Comparison of ENCODE assay signal across 1 cellular context in genomic region chr20:45880988-45881788, GRCh38.
TF ChIP-seq lines count a peak whose summit lies in the region.

ZSWIM1 (plus strand) TSS chr20:45881227; CDS start chr20:45882593, 1,366 bp downstream.

TF ChIP-seq in HepG2, 621 proteins besides CTCF, POLR2A, EP300 and RAD21 (continued from another document and continues in another):
- TF ChIP-seq ZBTB10 (CRISPR knock-in tag; IDR thresholded peaks at IDR 0.05; ENCODE audit: borderline replicate concordance) (no peak; the same call in 1 of the 2 replicates), CEBPZ (IDR thresholded peaks at IDR 0.05; ENCODE audit: low read length) (no peak; the same call in 1 of the 2 replicates), KAT2B (IDR thresholded peaks at IDR 0.05; ENCODE audit: borderline replicate concordance, low read depth, low read length) (no peak), DNMT1 (CRISPR knock-in tag; IDR thresholded peaks at IDR 0.05) (no peak), ZNF678 (CRISPR knock-in tag; IDR thresholded peaks at IDR 0.05) (peak; percentile 86), ZFP82 (CRISPR knock-in tag; IDR thresholded peaks at IDR 0.05; ENCODE audit: borderline replicate concordance) (no peak), ZSCAN25 (CRISPR knock-in tag; IDR thresholded peaks at IDR 0.05) (peak; percentile 86; the same call in 1 of the 2 replicates), ZNF720 (CRISPR knock-in tag; IDR thresholded peaks at IDR 0.05) (0 out of 2 replicates have a peak, but pooled peaks have one; percentile 44), SNAPC2 (CRISPR knock-in tag; IDR thresholded peaks at IDR 0.05) (peak; percentile 81), STAT5B (CRISPR knock-in tag; IDR thresholded peaks at IDR 0.05) (0 out of 2 replicates have a peak, but pooled peaks have one; percentile 37), TFDP2 (CRISPR knock-in tag; IDR thresholded peaks at IDR 0.05) (peak; percentile 75; the same call in 1 of the 2 replicates), ZNF788 (CRISPR knock-in tag; IDR thresholded peaks at IDR 0.05; ENCODE audit: borderline replicate concordance) (peak; percentile 53; the same call in 1 of the 2 replicates), SMAD3 (CRISPR knock-in tag; IDR thresholded peaks at IDR 0.05) (peak; percentile 77), ZFP37 (CRISPR knock-in tag; IDR thresholded peaks at IDR 0.05; ENCODE audit: borderline replicate concordance) (0 out of 2 replicates have a peak, but pooled peaks have one; percentile 56), HBP1 (CRISPR knock-in tag; IDR thresholded peaks at IDR 0.05; ENCODE audit: low read depth) (peak; percentile 98), SIN3B (IDR thresholded peaks at IDR 0.05; ENCODE audit: low read length) (peak; percentile 84), TIGD3 (CRISPR knock-in tag; IDR thresholded peaks at IDR 0.05; ENCODE audit: borderline replicate concordance) (no peak), ZNF3 (CRISPR knock-in tag; IDR thresholded peaks at IDR 0.05) (peak; percentile 52; the same call in 1 of the 2 replicates), ZBTB20 (CRISPR knock-in tag; IDR thresholded peaks at IDR 0.05; ENCODE audit: borderline replicate concordance, low read depth) (peak; percentile 28; the same call in 1 of the 2 replicates), ZBTB8A (CRISPR knock-in tag; IDR thresholded peaks at IDR 0.05; ENCODE audit: borderline replicate concordance, low read depth) (no peak), ZNF101 (CRISPR knock-in tag; IDR thresholded peaks at IDR 0.05; ENCODE audit: borderline replicate concordance, low read depth) (no peak), E2F1 (CRISPR knock-in tag; IDR thresholded peaks at IDR 0.05) (no peak), PAXIP1 (CRISPR knock-in tag; conservative IDR thresholded peaks at IDR 0.05) (peak; percentile 56), ELF4 (CRISPR knock-in tag; IDR thresholded peaks at IDR 0.05; ENCODE audit: borderline replicate concordance) (no peak), ZNF550 (CRISPR knock-in tag; IDR thresholded peaks at IDR 0.05; ENCODE audit: borderline replicate concordance) (no peak), MTA1 (CRISPR knock-in tag; IDR thresholded peaks at IDR 0.05; ENCODE audit: borderline replicate concordance) (peak; percentile 66; the same call in 1 of the 2 replicates), ZNF276 (CRISPR knock-in tag; IDR thresholded peaks at IDR 0.05; ENCODE audit: low read depth) (peak; percentile 85; the same call in 1 of the 2 replicates), BCL6 (CRISPR knock-in tag; IDR thresholded peaks at IDR 0.05) (peak; percentile 15; the same call in 1 of the 2 replicates), ZNF263 (CRISPR knock-in tag; IDR thresholded peaks at IDR 0.05) (peak; percentile 64; the same call in 1 of the 2 replicates), KDM4B (CRISPR knock-in tag; IDR thresholded peaks at IDR 0.05) (peak; percentile 78; the same call in 1 of the 2 replicates), GLI4 (CRISPR knock-in tag; IDR thresholded peaks at IDR 0.05; ENCODE audit: borderline replicate concordance) (peak; percentile 91), REST (IDR thresholded peaks at IDR 0.05; ENCODE audit: borderline replicate concordance in 1 of 2, low read depth in 1 of 2, low read length in 2 of 2) (peak in 1 of 2 experiments; percentile 84; a peak in 2 of 4 replicates), MAZ (IDR thresholded peaks at IDR 0.05; ENCODE audit: borderline replicate concordance, low read depth, low read length) (no peak), MAZ (CRISPR knock-in tag; IDR thresholded peaks at IDR 0.05; ENCODE audit: low read depth) (peak; percentile 59; the same call in 1 of the 2 replicates), ZNF501 (CRISPR knock-in tag; IDR thresholded peaks at IDR 0.05) (peak; percentile 97), HNF4A (CRISPR knock-in tag; IDR thresholded peaks at IDR 0.05) (peak; percentile 90), FOXO1 (CRISPR knock-in tag; IDR thresholded peaks at IDR 0.05) (peak; percentile 47), HIVEP1 (CRISPR knock-in tag; IDR thresholded peaks at IDR 0.05) (no peak), ZMYM2 (CRISPR knock-in tag; IDR thresholded peaks at IDR 0.05) (no peak)
